ENCODE assay signal across 25 cellular contexts in genomic region chr19:32124585-32124984, GRCh38.
"Had no signal": no experiment of that assay in that cellular context is flagged by ENCODE, and none has a peak within 500 bp of the region (broad histone marks: within the 10 kb centered on the region; RNA-seq: fewer than 3 reads in every experiment).

No MANE protein-coding gene starts in this region.

- H3K36me3 ChIP-seq: left ventricle myocardium inferior, ovary, right atrium auricular region, right lobe of liver, tibial nerve, uterus had no signal

- H3K27me3 ChIP-seq: hepatocyte, ovary, right atrium auricular region, right lobe of liver, tibial nerve, uterus had no signal

- H3K4me3 Mint-ChIP-seq: memory B cell; natural killer cell treated with Interleukin-12 subunit alpha and Interleukin-12 subunit beta and Interleukin-15 and Interleukin-18, amount 100 ng/mL, for 72 hours; neural crest cell; stimulated activated memory B cell treated with anti-CD40 and anti-IgM and Interleukin-4, amounts not matched to agents 10 μg/mL and 1 μg/mL and 100 μg/mL, for 72 hours; stimulated activated naive CD8-positive, alpha-beta T cell treated with anti-CD3 and anti-CD28 coated beads, Interleukin-15, amount 100 ng/mL, for 72 hours; type B pancreatic cell had no signal

- H3K27ac Mint-ChIP-seq: memory B cell; naive thymus-derived CD4-positive, alpha-beta T cell; natural killer cell treated with Interleukin-12 subunit alpha and Interleukin-12 subunit beta and Interleukin-15 and Interleukin-18, amount 100 ng/mL, for 72 hours; progenitor cell of endocrine pancreas; stimulated activated memory B cell treated with anti-CD40 and anti-IgM and Interleukin-4, amounts not matched to agents 10 μg/mL and 1 μg/mL and 100 μg/mL, for 72 hours; stimulated activated naive CD8-positive, alpha-beta T cell treated with anti-CD3 and anti-CD28 coated beads, Interleukin-15, amount 100 ng/mL, for 72 hours; type B pancreatic cell had no signal

- H3K9me3 Mint-ChIP-seq: natural killer cell treated with Interleukin-12 subunit alpha and Interleukin-12 subunit beta and Interleukin-15 and Interleukin-18, amount 100 ng/mL, for 72 hours; neural crest cell; type B pancreatic cell had no signal

- H3K4me3 ChIP-seq: hepatocyte, left ventricle myocardium inferior, mucosa of descending colon, ovary, right atrium auricular region, right lobe of liver, smooth muscle cell, tibial nerve, uterus had no signal

- DNase-seq: islet precursor cell; left ventricle myocardium inferior; midbrain; mucosa of descending colon; naive thymus-derived CD4-positive, alpha-beta T cell; ovary; right lobe of liver; stimulated activated CD4-positive, alpha-beta T cell treated with anti-CD3 and anti-CD28 coated beads, Interleukin-1b, Interleukin-23, amount 100 ng/mL, for 48 hours; stimulated activated CD4-positive, alpha-beta T cell treated with anti-CD3 and anti-CD28 coated beads, Interleukin-2, amount 100 ng/mL, for 48 hours; stimulated activated CD4-positive, alpha-beta T cell treated with anti-CD3 and anti-CD28 coated beads, Interleukin-4, amount 100 ng/mL, for 4 hours; stimulated activated CD8-positive, alpha-beta memory T cell treated with anti-CD3 and anti-CD28 coated beads, Interleukin-4, amount 100 ng/mL, for 48 hours; stimulated activated naive CD4-positive, alpha-beta T cell treated with Interleukin-2 at 50 U/mL for 16 hours; stimulated activated naive CD8-positive, alpha-beta T cell treated with anti-CD3 and anti-CD28 coated beads, Interleukin-15, amount 100 ng/mL, for 72 hours; substantia nigra; uterus had no signal

- H3K27ac ChIP-seq: hepatocyte, left ventricle myocardium inferior, ovary, right atrium auricular region, right lobe of liver, tibial nerve, uterus had no signal

- H3K36me3 Mint-ChIP-seq: memory B cell; naive thymus-derived CD4-positive, alpha-beta T cell; natural killer cell treated with Interleukin-12 subunit alpha and Interleukin-12 subunit beta and Interleukin-15 and Interleukin-18, amount 100 ng/mL, for 72 hours; stimulated activated memory B cell treated with anti-CD40 and anti-IgM and Interleukin-4, amounts not matched to agents 10 μg/mL and 1 μg/mL and 100 μg/mL, for 72 hours; type B pancreatic cell had no signal

- ATAC-seq: mucosa of descending colon; naive thymus-derived CD4-positive, alpha-beta T cell; natural killer cell treated with Interleukin-12 subunit alpha and Interleukin-12 subunit beta and Interleukin-15 and Interleukin-18, amount 100 ng/mL, for 72 hours; right lobe of liver; stimulated activated memory B cell treated with anti-CD40 and anti-IgM and Interleukin-4, amounts not matched to agents 10 μg/mL and 1 μg/mL and 100 μg/mL, for 72 hours; stimulated activated naive CD8-positive, alpha-beta T cell treated with anti-CD3 and anti-CD28 coated beads, Interleukin-15, amount 100 ng/mL, for 72 hours had no signal

- H3K4me1 ChIP-seq: left ventricle myocardium inferior, right atrium auricular region, right lobe of liver, tibial nerve had no signal

- H3K9me3 ChIP-seq: mucosa of descending colon, ovary, right atrium auricular region, right lobe of liver, tibial nerve, uterus had no signal

- H3K27me3 Mint-ChIP-seq: memory B cell, progenitor cell of endocrine pancreas had no signal

- H3K4me2 ChIP-seq: hepatocyte, smooth muscle cell had no signal

- H3K4me1 Mint-ChIP-seq: naive thymus-derived CD4-positive, alpha-beta T cell; neural crest cell; stimulated activated memory B cell treated with anti-CD40 and anti-IgM and Interleukin-4, amounts not matched to agents 10 μg/mL and 1 μg/mL and 100 μg/mL, for 72 hours; stimulated activated naive CD8-positive, alpha-beta T cell treated with anti-CD3 and anti-CD28 coated beads, Interleukin-15, amount 100 ng/mL, for 72 hours had no signal
